In genomic region chr2:239898292-239898925, GRCh38 we compare ENCODE assay signal across 16 cellular contexts.
"Had no signal": no experiment of that assay in that cellular context is flagged by ENCODE, and none has a peak within 500 bp of the region (broad histone marks: within the 10 kb centered on the region; RNA-seq: fewer than 3 reads in every experiment).

No MANE protein-coding gene starts in this region.

- H3K4me1 ChIP-seq: breast epithelium, colonic mucosa, gastroesophageal sphincter, psoas muscle had no signal

- H3K4me3 ChIP-seq: breast epithelium, colonic mucosa, gastroesophageal sphincter, ovary, psoas muscle had no signal

- H3K9me3 ChIP-seq: breast epithelium, colonic mucosa, gastroesophageal sphincter, ovary, psoas muscle had no signal

- H3K27me3 ChIP-seq: colonic mucosa, gastroesophageal sphincter, ovary had no signal

- DNase-seq: activated naive CD4-positive, alpha-beta T cell treated with anti-CD3 and anti-CD28 coated beads for 36 hours; activated naive CD8-positive, alpha-beta T cell treated with anti-CD3 and anti-CD28 coated beads, Interleukin-2, amount 10 ng/mL, durations not matched to agents 7 days and 5 days; activated T-cell treated with anti-CD3 and anti-CD28 coated beads, Interleukin-2, amount 50 U/mL, for 1 hour; amniotic stem cell; colonic mucosa; hypothalamus; left cardiac atrium; ovary; psoas muscle; right cardiac atrium; stimulated activated CD4-positive, alpha-beta T cell treated with anti-CD3 and anti-CD28 coated beads, Interleukin-12 subunit alpha, Interleukin-12 subunit beta, amount 100 ng/mL, for 4 hours; T-helper 9 cell; trophoblast cell had no signal

- H3K36me3 ChIP-seq: breast epithelium, colonic mucosa, gastroesophageal sphincter, ovary had no signal

- H3K27ac ChIP-seq: breast epithelium, colonic mucosa, epithelial cell of prostate, gastroesophageal sphincter, ovary, psoas muscle had no signal
